In genomic region chr10:105585215-105585614, GRCh38 we compare ENCODE assay signal across 15 cellular contexts.
"Had no signal": no experiment of that assay in that cellular context is flagged by ENCODE, and none has a peak within 500 bp of the region (broad histone marks: within the 10 kb centered on the region; RNA-seq: fewer than 3 reads in every experiment).

No MANE protein-coding gene starts in this region.

- H3K4me1 Mint-ChIP-seq: immature natural killer cell, naive B cell had no signal

- H3K79me2 ChIP-seq: parathyroid adenoma had no signal

- H3K36me3 ChIP-seq: adrenal gland had no signal

- H3K36me3 Mint-ChIP-seq: activated naive CD4-positive, alpha-beta T cell treated with anti-CD3 and anti-CD28 coated beads, Interleukin-2, amount 50 U/mL, for 72 hours; immature natural killer cell; naive B cell; WTC11 had no signal

- DNase-seq: activated T-cell treated with anti-CD3 and anti-CD28 coated beads, Interleukin-2, amount 50 U/mL, for 1 hour; adrenal gland; cerebellar nuclear complex; immature natural killer cell; left ventricle myocardium superior; naive B cell; nucleus accumbens; right cardiac atrium; stimulated activated CD4-positive, alpha-beta T cell treated with anti-CD3 and anti-CD28 coated beads, Interleukin-4, amount 100 ng/mL, for 24 hours; stimulated activated naive CD8-positive, alpha-beta T cell treated with anti-CD3 and anti-CD28 coated beads, Interleukin-15, Interleukin-2, amounts not matched to agents 100 U/mL and 50 U/mL, for 24 hours; T1000 had no signal

- H3K27me3 Mint-ChIP-seq: naive B cell had no signal

- H3K9me3 ChIP-seq: adrenal gland had no signal

- H3K4me1 ChIP-seq: adrenal gland, parathyroid adenoma had no signal

- H3K4me3 Mint-ChIP-seq: immature natural killer cell, naive B cell, WTC11 had no signal

- H3K9ac ChIP-seq: parathyroid adenoma had no signal

- H3K4me3 ChIP-seq: adrenal gland, coronary artery had no signal

- H3K27ac Mint-ChIP-seq: activated naive CD4-positive, alpha-beta T cell treated with anti-CD3 and anti-CD28 coated beads, Interleukin-2, amount 50 U/mL, for 72 hours; immature natural killer cell; naive B cell; WTC11 had no signal

- H3K9me3 Mint-ChIP-seq: WTC11 had no signal

- H3K27ac ChIP-seq: adrenal gland, coronary artery, parathyroid adenoma had no signal

- H2AFZ ChIP-seq: parathyroid adenoma had no signal

- H3K27me3 ChIP-seq: adrenal gland had no signal
